In the genomic region with DNA sequence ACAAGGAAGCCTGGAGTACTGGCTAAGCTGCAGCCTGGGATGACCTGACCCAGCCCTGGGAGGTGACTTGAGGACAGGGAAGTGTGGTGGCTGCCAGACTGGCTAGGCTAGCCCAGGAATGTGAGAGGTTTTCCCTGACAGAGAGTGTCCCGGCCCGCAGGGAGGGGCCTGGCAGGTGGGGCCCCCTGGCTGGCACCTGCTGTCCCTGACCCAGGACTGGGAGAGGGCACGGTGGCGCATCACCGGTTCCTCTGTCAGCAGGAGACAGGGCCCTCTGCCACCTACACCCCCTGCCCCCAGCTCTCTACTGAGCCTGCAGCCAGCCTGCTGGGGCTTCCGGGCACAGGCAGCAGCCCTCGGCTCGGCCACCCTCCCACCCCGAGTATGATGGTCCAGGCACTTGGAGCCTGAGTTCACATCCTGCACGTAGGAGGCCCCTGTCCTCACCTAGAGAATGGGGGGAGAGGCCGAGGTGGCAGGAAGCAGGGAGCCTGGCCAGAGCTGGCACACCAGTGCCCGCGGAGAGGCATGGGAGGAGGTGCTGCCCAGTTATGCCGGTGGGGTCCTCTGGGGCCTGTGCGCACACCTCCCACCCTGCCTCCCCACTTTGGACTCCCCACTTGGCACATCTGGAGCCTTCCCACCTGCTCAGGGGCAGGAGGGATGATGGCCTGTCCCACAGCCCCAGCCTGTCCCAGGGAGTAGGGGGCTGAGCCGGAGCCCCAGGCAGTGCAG, we compare ENCODE assay signal across 14 cellular contexts. TPM values are rescaled to one million over a fixed set of nuclear protein-coding genes. Genes with fewer than 3 reads are reported as not detected.
DNase-seq lines count a peak whose midpoint lies in the region; ATAC-seq and TF ChIP-seq lines count a peak whose summit lies in the region.
"Had no signal": no experiment of that assay in that cellular context is flagged by ENCODE, and none has a peak within 500 bp of the region (broad histone marks: within the 10 kb centered on the region; RNA-seq: fewer than 3 reads in every experiment).

No MANE protein-coding gene starts in this region.

- no peaks in the 10 kb centered on the region for H3K9me3 Mint-ChIP-seq in CD8-positive, alpha-beta T cell
- no peaks in the 10 kb centered on the region for H3K9me3 Mint-ChIP-seq in effector memory CD8-positive, alpha-beta T cell
- H3K9me3 Mint-ChIP-seq in neural progenitor cell (no peaks in the 10 kb centered on the region), progenitor cell of endocrine pancreas (ENCODE audit: low read depth) (no peaks in the 10 kb centered on the region)
- H3K9me3 Mint-ChIP-seq: naive thymus-derived CD8-positive, alpha-beta T cell had no signal

- no peak overlapping the region for H3K4me3 ChIP-seq in CD8-positive, alpha-beta T cell (ENCODE audit: low read depth, low read length)
- H3K4me3 ChIP-seq in neural progenitor cell: no peak overlapping the region

- TF ChIP-seq CTCF in CD8-positive, alpha-beta T cell (IDR thresholded peaks at IDR 0.05): no peak
- TF ChIP-seq CTCF in neural progenitor cell (IDR thresholded peaks at IDR 0.05) (no peak), progenitor cell of endocrine pancreas (IDR thresholded peaks at IDR 0.05; ENCODE audit: unreplicated experiment) (no peak)

- no peak for TF ChIP-seq EP300 in Ishikawa (IDR thresholded peaks at IDR 0.05; ENCODE audit: borderline replicate concordance)

- peaks cover 26% of the 10 kb centered on the region for H3F3A ChIP-seq in neural progenitor cell (ENCODE audit: low read depth)

- ATAC-seq in CD8-positive, alpha-beta T cell: no peak
- ATAC-seq in effector memory CD8-positive, alpha-beta T cell (replicated peaks): no peak
- no peak for ATAC-seq in GM18517 (IDR thresholded peaks at IDR 0.05; ENCODE audit: unreplicated experiment)
- no peak for ATAC-seq in GM18867 (IDR thresholded peaks at IDR 0.05; ENCODE audit: unreplicated experiment)
- ATAC-seq: K562; naive thymus-derived CD8-positive, alpha-beta T cell had no signal

- H3K36me3 ChIP-seq in CD8-positive, alpha-beta T cell (ENCODE audit: insufficient read depth, low read length): no peaks in the 10 kb centered on the region
- no peaks in the 10 kb centered on the region for H3K36me3 ChIP-seq in neural progenitor cell
- H3K36me3 ChIP-seq: vagina had no signal

- H3K4me1 ChIP-seq in CD8-positive, alpha-beta T cell (ENCODE audit: insufficient read depth, low read length): peaks cover 5% of the 10 kb centered on the region
- no peaks in the 10 kb centered on the region for H3K4me1 ChIP-seq in neural progenitor cell

- no peak overlapping the region for H3K27ac ChIP-seq in CD8-positive, alpha-beta T cell (ENCODE audit: low read depth, low read length)
- no peak overlapping the region for H3K27ac ChIP-seq in neural progenitor cell

- POLR2A ChIA-PET in CD8-positive, alpha-beta T cell (lab: Charles Lee): interaction anchor here (1.2 kb wide), 1 partner anchor 34 kb away, joined by 5 read pairs; no protein-coding TSS in a partner anchor

- peak overlapping the region; percentile 39 for H3K4me3 Mint-ChIP-seq in CD8-positive, alpha-beta T cell
- H3K4me3 Mint-ChIP-seq in effector memory CD8-positive, alpha-beta T cell: peak overlapping the region; percentile 79 to 82
- H3K4me3 Mint-ChIP-seq in neural progenitor cell: peak overlapping the region; percentile 75
- H3K4me3 Mint-ChIP-seq in progenitor cell of endocrine pancreas (ENCODE audit: low read depth): no peak overlapping the region

- H3K4me2 ChIP-seq in neural progenitor cell: no peak overlapping the region

- H3K27me3 Mint-ChIP-seq in CD8-positive, alpha-beta T cell (ENCODE audit: low read depth): peaks cover 5% of the 10 kb centered on the region
- peaks cover 4 to 6% of the 10 kb centered on the region in 2 donors for H3K27me3 Mint-ChIP-seq in effector memory CD8-positive, alpha-beta T cell
- H3K27me3 Mint-ChIP-seq in neural progenitor cell (ENCODE audit: insufficient read depth, low read depth) (peaks cover 15% of the 10 kb centered on the region), progenitor cell of endocrine pancreas (peaks cover 16% of the 10 kb centered on the region)

- no peak overlapping the region for H3K27ac Mint-ChIP-seq in CD8-positive, alpha-beta T cell
- H3K27ac Mint-ChIP-seq in effector memory CD8-positive, alpha-beta T cell: peak overlapping the region in 1 of 2 donors; percentile 76
- H3K27ac Mint-ChIP-seq in neural progenitor cell: no peak overlapping the region
- H3K27ac Mint-ChIP-seq in progenitor cell of endocrine pancreas: no peak overlapping the region

- no peaks in the 10 kb centered on the region for H3K27me3 ChIP-seq in CD8-positive, alpha-beta T cell (ENCODE audit: insufficient read depth, low read length)
- peaks cover 15% of the 10 kb centered on the region for H3K27me3 ChIP-seq in neural progenitor cell
- H3K27me3 ChIP-seq: vagina had no signal

- intact Hi-C loops in CD8-positive, alpha-beta T cell (cut with DNase I, micrococcal nuclease): loop anchor here (2.0 to 10.0 kb wide), 3 partner anchors 47 to 149 kb away; no protein-coding TSS in a partner anchor

- peaks cover 3% of the 10 kb centered on the region for H3K4me1 Mint-ChIP-seq in CD8-positive, alpha-beta T cell (ENCODE audit: low read depth)
- H3K4me1 Mint-ChIP-seq in effector memory CD8-positive, alpha-beta T cell (ENCODE audit: low read depth in 2 of 2): peaks cover 5 to 8% of the 10 kb centered on the region in 2 donors
- H3K4me1 Mint-ChIP-seq in neural progenitor cell (peaks cover 2% of the 10 kb centered on the region), progenitor cell of endocrine pancreas (ENCODE audit: low read depth) (no peaks in the 10 kb centered on the region)

- no peaks in the 10 kb centered on the region for H3K79me2 ChIP-seq in neural progenitor cell (ENCODE audit: low read depth)

- H2AFZ ChIP-seq in neural progenitor cell (replicated peaks): no peak overlapping the region

- no peak for TF ChIP-seq RAD21 in Ishikawa (IDR thresholded peaks at IDR 0.05; ENCODE audit: low read depth)

- H3K9ac ChIP-seq in neural progenitor cell: no peak overlapping the region

- H3K36me3 Mint-ChIP-seq in CD8-positive, alpha-beta T cell: no peaks in the 10 kb centered on the region
- peaks cover 10% of the 10 kb centered on the region for H3K36me3 Mint-ChIP-seq in effector memory CD8-positive, alpha-beta T cell (ENCODE audit: insufficient read depth)
- H3K36me3 Mint-ChIP-seq in neural progenitor cell (no peaks in the 10 kb centered on the region), progenitor cell of endocrine pancreas (ENCODE audit: insufficient read depth) (no peaks in the 10 kb centered on the region)
- H3K36me3 Mint-ChIP-seq: naive thymus-derived CD8-positive, alpha-beta T cell had no signal

- DNase-seq in CD8-positive, alpha-beta T cell: no peak
- no peak for DNase-seq in effector memory CD8-positive, alpha-beta T cell
- no peak for DNase-seq in neural progenitor cell (ENCODE audit: low spot score)
- no peak for DNase-seq in iPS-NIHi7 (ENCODE audit: extremely low spot score)
- no peak for DNase-seq in progenitor cell of endocrine pancreas (ENCODE audit: low spot score, unreplicated experiment)
- DNase-seq: aorta; NCI-H524; stimulated activated CD4-positive, alpha-beta T cell treated with anti-CD3 and anti-CD28 coated beads, Interleukin-4, amount 100 ng/mL, for 4 hours had no signal

- H4K20me1 ChIP-seq in neural progenitor cell (ENCODE audit: low read depth): peaks cover 26% of the 10 kb centered on the region

- CTCF ChIA-PET in CD8-positive, alpha-beta T cell (lab: Charles Lee): no interaction called here

- no peaks in the 10 kb centered on the region for H3K9me3 ChIP-seq in CD8-positive, alpha-beta T cell (ENCODE audit: low read length)
- no peaks in the 10 kb centered on the region for H3K9me3 ChIP-seq in neural progenitor cell (ENCODE audit: low read depth)
- H3K9me3 ChIP-seq: vagina had no signal

TF ChIP-seq in Ishikawa, 13 proteins besides CTCF, POLR2A, EP300 and RAD21:
- no peak for TF ChIP-seq CEBPB (IDR thresholded peaks at IDR 0.05)
- TF ChIP-seq, protein P1, sequence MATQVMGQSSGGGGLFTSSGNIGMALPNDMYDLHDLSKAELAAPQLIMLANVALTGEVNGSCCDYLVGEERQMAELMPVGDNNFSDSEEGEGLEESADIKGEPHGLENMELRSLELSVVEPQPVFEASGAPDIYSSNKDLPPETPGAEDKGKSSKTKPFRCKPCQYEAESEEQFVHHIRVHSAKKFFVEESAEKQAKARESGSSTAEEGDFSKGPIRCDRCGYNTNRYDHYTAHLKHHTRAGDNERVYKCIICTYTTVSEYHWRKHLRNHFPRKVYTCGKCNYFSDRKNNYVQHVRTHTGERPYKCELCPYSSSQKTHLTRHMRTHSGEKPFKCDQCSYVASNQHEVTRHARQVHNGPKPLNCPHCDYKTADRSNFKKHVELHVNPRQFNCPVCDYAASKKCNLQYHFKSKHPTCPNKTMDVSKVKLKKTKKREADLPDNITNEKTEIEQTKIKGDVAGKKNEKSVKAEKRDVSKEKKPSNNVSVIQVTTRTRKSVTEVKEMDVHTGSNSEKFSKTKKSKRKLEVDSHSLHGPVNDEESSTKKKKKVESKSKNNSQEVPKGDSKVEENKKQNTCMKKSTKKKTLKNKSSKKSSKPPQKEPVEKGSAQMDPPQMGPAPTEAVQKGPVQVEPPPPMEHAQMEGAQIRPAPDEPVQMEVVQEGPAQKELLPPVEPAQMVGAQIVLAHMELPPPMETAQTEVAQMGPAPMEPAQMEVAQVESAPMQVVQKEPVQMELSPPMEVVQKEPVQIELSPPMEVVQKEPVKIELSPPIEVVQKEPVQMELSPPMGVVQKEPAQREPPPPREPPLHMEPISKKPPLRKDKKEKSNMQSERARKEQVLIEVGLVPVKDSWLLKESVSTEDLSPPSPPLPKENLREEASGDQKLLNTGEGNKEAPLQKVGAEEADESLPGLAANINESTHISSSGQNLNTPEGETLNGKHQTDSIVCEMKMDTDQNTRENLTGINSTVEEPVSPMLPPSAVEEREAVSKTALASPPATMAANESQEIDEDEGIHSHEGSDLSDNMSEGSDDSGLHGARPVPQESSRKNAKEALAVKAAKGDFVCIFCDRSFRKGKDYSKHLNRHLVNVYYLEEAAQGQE (IDR thresholded peaks at IDR 0.05; ENCODE audit: low read depth): no peak
- peak; percentile 46 for TF ChIP-seq TEAD4 (IDR thresholded peaks at IDR 0.05)
- TF ChIP-seq TCF12 (IDR thresholded peaks at IDR 0.05; ENCODE audit: low read depth): no peak
- no peak; the same call in 1 of the 2 replicates for TF ChIP-seq NFIC (IDR thresholded peaks at IDR 0.05)

RNA-seq across cellular contexts. Expression of a gene that starts 0.5 kb away (rescaled TPM):
- total RNA-seq in CD8-positive, alpha-beta T cell: under 1 TPM; 0.53 to 0.65 TPM
- 1.8 and 5.1 TPM in 2 replicates for total RNA-seq in neural progenitor cell (ENCODE audit: low replicate concordance)
- total RNA-seq in progenitor cell of endocrine pancreas: 6.3 and 6.6 TPM in 2 replicates

RNA-seq across cellular contexts. Expression of a gene that starts 32.9 kb away (rescaled TPM):
- 1,000 to 10,000 TPM; 1,249 to 1,283 TPM for total RNA-seq in CD8-positive, alpha-beta T cell
- total RNA-seq in neural progenitor cell (ENCODE audit: low replicate concordance): 82.3 and 119 TPM in 2 replicates
- 817 and 838 TPM in 2 replicates for total RNA-seq in progenitor cell of endocrine pancreas

RNA-seq across cellular contexts. Expression of a gene that starts 37.2 kb away (rescaled TPM):
- 10 to 100 TPM; 34.2 to 36.0 TPM for total RNA-seq in CD8-positive, alpha-beta T cell
- total RNA-seq in neural progenitor cell (ENCODE audit: low replicate concordance) (21.6 and 34.5 TPM in 2 replicates), progenitor cell of endocrine pancreas (21.4 and 24.5 TPM in 2 replicates)

RNA-seq across cellular contexts. Expression of a gene that starts 57.6 kb away (rescaled TPM):
- 10 to 100 TPM; 70.3 to 71.5 TPM for total RNA-seq in CD8-positive, alpha-beta T cell
- total RNA-seq in neural progenitor cell (ENCODE audit: low replicate concordance) (210 and 402 TPM in 2 replicates), progenitor cell of endocrine pancreas (201 and 207 TPM in 2 replicates)
